Comparison of ENCODE assay signal across 1 cellular context in the genomic region with DNA sequence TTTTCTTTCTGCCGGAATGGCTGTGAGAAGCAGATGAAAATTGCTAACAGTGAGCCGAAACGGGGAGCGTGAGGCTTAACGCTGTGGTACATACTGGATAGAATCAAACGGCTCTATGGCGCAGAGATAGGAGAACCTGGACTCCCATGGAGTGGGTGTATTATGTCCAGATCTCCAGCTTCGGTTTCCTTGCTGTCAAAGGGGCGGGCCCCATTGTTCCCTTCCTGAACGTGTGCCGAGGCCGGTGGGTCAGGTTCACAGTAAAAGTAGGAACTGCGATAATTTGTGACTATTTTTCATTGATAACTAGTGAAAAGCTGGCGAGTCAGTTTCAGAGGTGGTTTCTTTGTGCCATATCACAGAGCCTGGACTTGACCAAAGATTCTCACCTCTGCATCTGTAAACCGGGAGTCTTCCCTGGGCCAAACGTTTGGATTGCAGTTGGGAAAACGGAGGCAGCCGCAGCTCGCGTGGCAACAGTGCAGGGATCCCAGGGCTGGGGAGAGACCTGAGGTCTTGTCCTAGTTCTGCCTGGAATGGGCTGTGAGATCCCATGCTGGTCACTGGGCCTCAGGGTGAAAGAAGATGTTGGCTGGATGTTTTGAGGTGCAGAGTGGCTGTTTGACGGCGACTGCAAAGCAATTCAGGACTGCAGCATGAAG.
TF ChIP-seq lines count a peak whose summit lies in the region.

No MANE protein-coding gene starts in this region.

TF ChIP-seq in A549, 52 proteins besides CTCF, POLR2A, EP300 and RAD21 (continued from another document):
- no peak for TF ChIP-seq EHF (CRISPR knock-in tag; IDR thresholded peaks at IDR 0.05)
- no peak for TF ChIP-seq MYC (IDR thresholded peaks at IDR 0.05; ENCODE audit: borderline replicate concordance, low read length)
- no peak for TF ChIP-seq NR3C1 (IDR thresholded peaks at IDR 0.05)
- no peak for TF ChIP-seq NPAS2 (CRISPR knock-in tag; IDR thresholded peaks at IDR 0.05; ENCODE audit: borderline replicate concordance)
- TF ChIP-seq RNF2 (IDR thresholded peaks at IDR 0.05; ENCODE audit: borderline replicate concordance, low read depth): no peak
- TF ChIP-seq PHF8 (IDR thresholded peaks at IDR 0.05; ENCODE audit: borderline replicate concordance, low read depth): no peak
